Comparison of ENCODE assay signal across 15 cellular contexts in the genomic region with DNA sequence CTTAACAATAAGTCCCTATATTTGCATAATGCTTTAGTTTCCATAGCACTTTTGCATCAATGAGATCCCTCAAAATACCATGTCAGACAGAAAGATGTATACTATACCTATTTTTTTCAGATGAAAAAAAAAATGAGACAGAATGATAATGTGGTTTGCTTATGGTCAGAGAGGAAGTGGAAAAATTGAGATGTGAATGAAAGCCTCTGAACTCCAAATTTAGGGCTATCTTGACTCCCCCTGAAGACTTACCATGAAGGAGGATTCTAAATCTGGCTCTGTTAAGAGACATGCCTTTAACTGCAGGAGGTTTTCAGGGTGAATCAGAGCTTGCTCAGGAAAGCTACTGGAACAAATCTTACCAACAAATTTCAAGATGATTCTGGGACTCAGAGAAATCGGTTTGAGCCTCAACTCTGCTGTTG.
A peak's percentile ranks its signal among the peaks of the same experiment; 100 is the strongest.
DNase-seq lines count a peak whose midpoint lies in the region; ATAC-seq, FAIRE-seq and TF ChIP-seq lines count a peak whose summit lies in the region.
"Had no signal": no experiment of that assay in that cellular context is flagged by ENCODE, and none has a peak within 500 bp of the region (broad histone marks: within the 10 kb centered on the region; RNA-seq: fewer than 3 reads in every experiment).

No MANE protein-coding gene starts in this region.

- no peak overlapping the region for H3K9ac ChIP-seq in HepG2 (ENCODE audit: insufficient read depth, low read depth, low read length)
- H3K9ac ChIP-seq in keratinocyte (ENCODE audit: control insufficient read depth, extremely low read depth, insufficient read depth, low read length), result no peak overlapping the region

- H3K27ac ChIP-seq in HepG2 (ENCODE audit: extremely low read length, insufficient read depth, low read length) (no peak overlapping the region), right lobe of liver (no peak overlapping the region), keratinocyte (ENCODE audit: control insufficient read depth, insufficient read depth, low read length) (no peak overlapping the region), tibial nerve (no peak overlapping the region)

- no peaks in the 10 kb centered on the region for H3K9me3 Mint-ChIP-seq in activated CD8-positive, alpha-beta memory T cell treated with anti-CD3 and anti-CD28 coated beads, Interleukin-2, amount 10 ng/mL, durations not matched to agents 7 days and 5 days (ENCODE audit: low read depth)
- H3K9me3 Mint-ChIP-seq: nephron progenitor cell had no signal

- 93% methylated on average over 1 of the region's 1 CpG for WGBS in HepG2 (ENCODE audit: low lambda C conversion rate)
- 100% methylated on average over 1 of the region's 1 CpG for WGBS in right lobe of liver (ENCODE audit: insufficient coverage, low coverage, low lambda C conversion rate, missing lambda C conversion rate)
- WGBS in tibial nerve, 2 donors, result 83 to 87% methylated on average over 1 of the region's 1 CpG

- H3K4me3 ChIP-seq in HepG2 (replicated peaks in 1 of 3; ENCODE audit: insufficient read depth in 1 of 3, low read depth in 2 of 3, low read length in 3 of 3) (no peak overlapping the region), right lobe of liver (no peak overlapping the region), keratinocyte (ENCODE audit: control insufficient read depth in 2 of 3, extremely low read depth in 1 of 3, insufficient read depth in 2 of 3, low read depth in 1 of 3, low read length in 3 of 3) (no peak overlapping the region), tibial nerve (no peak overlapping the region)

- peaks cover 4% of the 10 kb centered on the region for H3K4me1 Mint-ChIP-seq in activated CD8-positive, alpha-beta memory T cell treated with anti-CD3 and anti-CD28 coated beads, Interleukin-2, amount 10 ng/mL, durations not matched to agents 7 days and 5 days
- H3K4me1 Mint-ChIP-seq: nephron progenitor cell had no signal

- H3K36me3 ChIP-seq in HepG2 (replicated peaks in 1 of 2; ENCODE audit: control insufficient read depth in 1 of 2, insufficient read depth in 2 of 2, low read length in 2 of 2), result no peaks in the 10 kb centered on the region; a peak in 1 of 5 replicates
- no peaks in the 10 kb centered on the region for H3K36me3 ChIP-seq in right lobe of liver
- H3K36me3 ChIP-seq in keratinocyte (ENCODE audit: control insufficient read depth in 2 of 2, extremely low read depth in 1 of 2, insufficient read depth in 2 of 2, low read length in 2 of 2), result no peaks in the 10 kb centered on the region
- peaks cover 0 to 10% (median 0%) of the 10 kb centered on the region in 3 donors for H3K36me3 ChIP-seq in tibial nerve

- ATAC-seq in HepG2, result no peak
- no peak for ATAC-seq in right lobe of liver
- ATAC-seq in Right ventricle myocardium superior (ENCODE audit: poor library complexity), result no peak
- ATAC-seq in activated CD8-positive, alpha-beta memory T cell treated with anti-CD3 and anti-CD28 coated beads, Interleukin-2, amount 10 ng/mL, durations not matched to agents 7 days and 5 days, result no peak
- ATAC-seq: activated T-cell treated with anti-CD3 and anti-CD28 coated beads, Interleukin-2, amount 50 U/mL, for 72 hours had no signal

- H3K4me2 ChIP-seq in HepG2 (ENCODE audit: low read depth, low read length), result no peak overlapping the region
- H3K4me2 ChIP-seq in keratinocyte (ENCODE audit: control insufficient read depth, extremely low read depth, insufficient read depth, low read depth, low read length), result no peak overlapping the region

- dilution Hi-C loops in keratinocyte (cut with MboI; ENCODE audit: extremely low pct_ligation_motif_present, low sequenced_read_pairs), result no loop called here

- FAIRE-seq in HepG2 (lab: Jason Lieb, UNC), result no peak
- FAIRE-seq in keratinocyte (lab: Jason Lieb, UNC), result peak; percentile 62
- FAIRE-seq: GM19239, H54, HTR-8/SVneo had no signal

- no peaks in the 10 kb centered on the region for H3K9me1 ChIP-seq in keratinocyte (ENCODE audit: control insufficient read depth, extremely low read depth, insufficient read depth, low read length)

- no peaks in the 10 kb centered on the region for H3K79me2 ChIP-seq in HepG2 (ENCODE audit: insufficient read depth, low read length)
- H3K79me2 ChIP-seq in keratinocyte (ENCODE audit: control insufficient read depth, insufficient read depth, low read length), result no peaks in the 10 kb centered on the region

- H3K27me3 ChIP-seq in HepG2 (ENCODE audit: control insufficient read depth in 1 of 2, insufficient read depth in 2 of 2, low read length in 2 of 2) (no peaks in the 10 kb centered on the region), right lobe of liver (no peaks in the 10 kb centered on the region), keratinocyte (ENCODE audit: control insufficient read depth, extremely low read depth, insufficient read depth, low read length) (no peaks in the 10 kb centered on the region), tibial nerve (no peaks in the 10 kb centered on the region)

- DNase-seq in HepG2 (ENCODE audit: low spot score) (no peak), right lobe of liver (no peak), LHCN-M2 (ENCODE audit: low read depth) (peak; percentile 37), keratinocyte (ENCODE audit: low read depth, low spot score) (no peak), tibial nerve (ENCODE audit: low spot score in 2 of 2) (no peak), Right ventricle myocardium superior (no peak), SK-N-DZ (ENCODE audit: low spot score) (no peak)
- DNase-seq in activated CD8-positive, alpha-beta memory T cell treated with anti-CD3 and anti-CD28 coated beads, Interleukin-2, amount 10 ng/mL, durations not matched to agents 7 days and 5 days, result no peak
- DNase-seq: activated CD4-positive, CD25-positive, alpha-beta regulatory T cell treated with anti-CD3 and anti-CD28 coated beads, Interleukin-2, amount 50 U/mL, for 72 hours; activated T-cell treated with anti-CD3 and anti-CD28 coated beads, Interleukin-2, amount 50 U/mL, for 72 hours; glutamatergic neuron; nephron progenitor cell had no signal

- no peaks in the 10 kb centered on the region for H4K20me1 ChIP-seq in HepG2 (ENCODE audit: insufficient read depth, low read length)
- no peaks in the 10 kb centered on the region for H4K20me1 ChIP-seq in keratinocyte (ENCODE audit: control insufficient read depth, extremely low read depth, insufficient read depth, low read length)

- TF ChIP-seq POLR2A in HepG2 (IDR thresholded peaks at IDR 0.05; ENCODE audit: insufficient read depth in 1 of 2, low read depth in 2 of 2, low read length in 2 of 2), result no peak
- TF ChIP-seq POLR2A in right lobe of liver (IDR thresholded peaks at IDR 0.05), result no peak
- no peak for TF ChIP-seq POLR2A in tibial nerve (IDR thresholded peaks at IDR 0.05)

- no peaks in the 10 kb centered on the region for H3K36me3 Mint-ChIP-seq in activated CD8-positive, alpha-beta memory T cell treated with anti-CD3 and anti-CD28 coated beads, Interleukin-2, amount 10 ng/mL, durations not matched to agents 7 days and 5 days

- CTCF ChIA-PET in HepG2 (lab: Yijun Ruan, JAX; ENCODE audit: low intra/inter-chr PET ratio, low total read pairs), result no interaction called here
- CTCF ChIA-PET in activated CD8-positive, alpha-beta memory T cell treated with anti-CD3 and anti-CD28 coated beads, Interleukin-2, amount 10 ng/mL, durations not matched to agents 7 days and 5 days (lab: Charles Lee), result no interaction called here

- POLR2A ChIA-PET in HepG2 (lab: Yijun Ruan, JAX), result no interaction called here

- 0 out of 2 replicates have a peak, but pooled peaks cover 4% of the 10 kb centered on the region for H3K4me1 ChIP-seq in HepG2 (ENCODE audit: insufficient read depth, low read length)
- H3K4me1 ChIP-seq in right lobe of liver, result no peaks in the 10 kb centered on the region
- peaks cover 11% of the 10 kb centered on the region for H3K4me1 ChIP-seq in keratinocyte (ENCODE audit: control insufficient read depth, extremely low read depth, insufficient read depth, low read length)
- H3K4me1 ChIP-seq in tibial nerve, result peaks cover 0 to 2% (median 0%) of the 10 kb centered on the region in 4 donors

- H3K27ac Mint-ChIP-seq in activated CD8-positive, alpha-beta memory T cell treated with anti-CD3 and anti-CD28 coated beads, Interleukin-2, amount 10 ng/mL, durations not matched to agents 7 days and 5 days, result no peak overlapping the region
- H3K27ac Mint-ChIP-seq: activated T-cell treated with anti-CD3 and anti-CD28 coated beads, Interleukin-2, amount 50 U/mL, for 72 hours had no signal

- no peak for TF ChIP-seq RAD21 in HepG2 (CRISPR knock-in tag; IDR thresholded peaks at IDR 0.05)

- H3K9me3 ChIP-seq in HepG2 (ENCODE audit: low read length), result no peaks in the 10 kb centered on the region
- H3K9me3 ChIP-seq in right lobe of liver, result no peaks in the 10 kb centered on the region
- no peaks in the 10 kb centered on the region for H3K9me3 ChIP-seq in keratinocyte (ENCODE audit: control insufficient read depth, low read depth, low read length)
- no peaks in the 10 kb centered on the region for H3K9me3 ChIP-seq in tibial nerve

- in situ Hi-C loops in HepG2 (cut with HindIII; ENCODE audit: extremely low pct_ligation_motif_present, low pct_unique_long_range_greater_than_20kb), result no loop called here

- H3K4me3 Mint-ChIP-seq in activated CD8-positive, alpha-beta memory T cell treated with anti-CD3 and anti-CD28 coated beads, Interleukin-2, amount 10 ng/mL, durations not matched to agents 7 days and 5 days, result no peak overlapping the region
- H3K4me3 Mint-ChIP-seq: activated T-cell treated with anti-CD3 and anti-CD28 coated beads, Interleukin-2, amount 50 U/mL, for 72 hours; nephron progenitor cell had no signal

- no peak for TF ChIP-seq EP300 in HepG2 (IDR thresholded peaks at IDR 0.05; ENCODE audit: low read depth in 2 of 2, low read length in 2 of 2)
- TF ChIP-seq EP300 in HepG2 (CRISPR knock-in tag; IDR thresholded peaks at IDR 0.05; ENCODE audit: borderline replicate concordance), result no peak
- no peak for TF ChIP-seq EP300 in tibial nerve (IDR thresholded peaks at IDR 0.05)

- BruUV-seq in HepG2 (replicated peaks; lab: Mats Ljungman, UMichigan), result no TSS peak

- intact Hi-C loops in HepG2 (cut with micrococcal nuclease; ENCODE audit: unreplicated experiment), result no loop called here
- intact Hi-C loops in right lobe of liver (cut with DNase I), result no loop called here
- intact Hi-C loops in Right ventricle myocardium superior (cut with DNase I), result no loop called here

- H2AFZ ChIP-seq in HepG2 (ENCODE audit: low read length), result no peak overlapping the region
- H2AFZ ChIP-seq in keratinocyte (ENCODE audit: control insufficient read depth, low read length), result no peak overlapping the region

- TF ChIP-seq CTCF in HepG2 (CRISPR knock-in tag; IDR thresholded peaks at IDR 0.05) (no peak), right lobe of liver (IDR thresholded peaks at IDR 0.05) (no peak), keratinocyte (optimal IDR thresholded peaks at IDR 0.05 in 1 of 3, IDR thresholded peaks at IDR 0.05 in 1 of 3, conservative IDR thresholded peaks at IDR 0.05 in 1 of 3; ENCODE audit: extremely low read depth in 1 of 3, insufficient read depth in 2 of 3, low read length in 3 of 3) (no peak), tibial nerve (IDR thresholded peaks at IDR 0.05) (no peak)

- H3K27me3 Mint-ChIP-seq in activated CD8-positive, alpha-beta memory T cell treated with anti-CD3 and anti-CD28 coated beads, Interleukin-2, amount 10 ng/mL, durations not matched to agents 7 days and 5 days, result no peaks in the 10 kb centered on the region
